8 cellular contexts compared by ENCODE assay signal in the genomic region with DNA sequence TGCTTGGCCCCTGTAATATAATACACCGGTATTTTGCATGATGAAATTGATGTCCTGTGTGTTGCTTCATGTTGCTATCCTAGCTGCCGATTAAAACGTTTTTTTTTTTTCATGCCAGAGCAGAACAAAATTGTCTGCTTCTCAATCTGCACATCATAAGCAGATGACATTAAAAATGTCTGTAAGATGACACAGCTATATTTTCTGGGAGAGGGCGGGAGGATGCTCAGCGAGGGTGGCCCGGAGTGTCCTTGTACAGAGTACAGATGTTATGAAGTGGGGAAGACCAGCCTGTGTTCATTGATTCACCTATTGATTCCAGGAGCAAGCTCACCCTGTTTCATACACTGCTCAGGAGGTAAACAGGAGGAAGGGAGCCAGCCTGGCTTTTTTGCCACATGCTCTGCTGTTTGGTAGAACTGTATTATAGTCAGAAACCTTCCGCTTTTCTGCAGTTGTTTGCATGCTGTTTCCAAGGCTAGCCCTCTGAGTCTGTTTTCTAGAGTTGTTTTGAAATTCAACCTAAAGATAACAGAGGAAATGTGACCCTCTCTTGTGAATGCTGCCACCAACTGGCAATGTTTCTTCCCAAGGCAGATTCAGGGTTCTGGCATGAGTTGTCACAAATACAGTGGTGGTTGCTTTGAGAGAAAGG. TPM values are rescaled to one million over a fixed set of nuclear protein-coding genes. Genes with fewer than 3 reads are reported as not detected.
A peak's percentile ranks its signal among the peaks of the same experiment; 100 is the strongest.
DNase-seq lines count a peak whose midpoint lies in the region; ATAC-seq and TF ChIP-seq lines count a peak whose summit lies in the region.

No MANE protein-coding gene starts in this region.

- no peaks in the 10 kb centered on the region for H4K20me1 ChIP-seq in SU-DHL-6 (ENCODE audit: low read depth, low read length)

- H3K36me3 Mint-ChIP-seq in activated naive CD4-positive, alpha-beta T cell treated with anti-CD3 and anti-CD28 coated beads, Interleukin-2, amount 50 U/mL, for 72 hours, result no peaks in the 10 kb centered on the region

- 49 to 53% methylated on average over 7 of the region's 7 CpGs for WGBS in tibial nerve, 2 donors

- no peak overlapping the region for H3K27ac Mint-ChIP-seq in activated naive CD4-positive, alpha-beta T cell treated with anti-CD3 and anti-CD28 coated beads, Interleukin-2, amount 50 U/mL, for 72 hours

- peak in 1 of 2 donors; percentile 31 for TF ChIP-seq EP300 in tibial nerve (IDR thresholded peaks at IDR 0.05)

- no peak overlapping the region for H2AFZ ChIP-seq in SU-DHL-6 (ENCODE audit: low read depth, low read length, severe bottlenecking)

- peak; percentile 12 for TF ChIP-seq CTCF in SU-DHL-6 (IDR thresholded peaks at IDR 0.05; ENCODE audit: insufficient read depth, low read length, poor library complexity, severe bottlenecking)
- peak; percentile 56 for TF ChIP-seq CTCF in fibroblast of pulmonary artery (IDR thresholded peaks at IDR 0.05; ENCODE audit: low read length, missing control alignments)
- peak; percentile 12 to 45 (median 38) for TF ChIP-seq CTCF in tibial nerve (IDR thresholded peaks at IDR 0.05)

- DNase-seq in activated naive CD4-positive, alpha-beta T cell treated with Interleukin-2 at 50 U/mL for 16 hours, result peak; percentile 17
- no peak for DNase-seq in activated naive CD4-positive, alpha-beta T cell treated with anti-CD3 and anti-CD28 coated beads, Interleukin-2, amount 50 U/mL, for 72 hours (ENCODE audit: low spot score in 2 of 2)
- DNase-seq in NCI-H128 (lab: John Stamatoyannopoulos, UW; ENCODE audit: unreplicated experiment) (peak; percentile 37), fibroblast of pulmonary artery (ENCODE audit: low read depth) (peak; percentile 60), tibial nerve (ENCODE audit: low spot score in 2 of 2) (peak in 1 of 2 donors; percentile 41)
- no peak for DNase-seq in effector memory CD4-positive, alpha-beta T cell
- DNase-seq in activated effector memory CD4-positive, alpha-beta T cell treated with Interleukin-2 at 50 U/mL for 16 hours, result no peak

- no peaks in the 10 kb centered on the region for H3K9me3 Mint-ChIP-seq in activated naive CD4-positive, alpha-beta T cell treated with anti-CD3 and anti-CD28 coated beads, Interleukin-2, amount 50 U/mL, for 72 hours

- H3K79me2 ChIP-seq in SU-DHL-6 (ENCODE audit: insufficient read depth, low read length), result no peaks in the 10 kb centered on the region

- no peak for ATAC-seq in activated naive CD4-positive, alpha-beta T cell treated with anti-CD3 and anti-CD28 coated beads, Interleukin-2, amount 50 U/mL, for 72 hours

- H3K9me2 ChIP-seq in SU-DHL-6 (replicated peaks; ENCODE audit: insufficient read depth, low read length), result no peaks in the 10 kb centered on the region

- H3K9me3 ChIP-seq in SU-DHL-6 (ENCODE audit: insufficient read depth, low read length) (no peaks in the 10 kb centered on the region), tibial nerve (no peaks in the 10 kb centered on the region)
- H3K9me3 ChIP-seq in effector memory CD4-positive, alpha-beta T cell (ENCODE audit: control insufficient read depth, low read length), result no peaks in the 10 kb centered on the region

- H3F3A ChIP-seq in SU-DHL-6 (ENCODE audit: insufficient read depth), result no peaks in the 10 kb centered on the region

- no peaks in the 10 kb centered on the region for H3K36me3 ChIP-seq in SU-DHL-6 (ENCODE audit: low read length)
- no peaks in the 10 kb centered on the region for H3K36me3 ChIP-seq in tibial nerve
- H3K36me3 ChIP-seq in effector memory CD4-positive, alpha-beta T cell (ENCODE audit: control insufficient read depth, insufficient read depth, low read length), result no peaks in the 10 kb centered on the region

- TF ChIP-seq POLR2A in tibial nerve (IDR thresholded peaks at IDR 0.05), result no peak

- no peak overlapping the region for H3K4me2 ChIP-seq in SU-DHL-6 (ENCODE audit: low read depth, low read length, poor library complexity, severe bottlenecking)

- peaks cover 0 to 23% (median 3%) of the 10 kb centered on the region in 4 donors for H3K4me1 ChIP-seq in tibial nerve
- H3K4me1 ChIP-seq in effector memory CD4-positive, alpha-beta T cell (ENCODE audit: control insufficient read depth, insufficient read depth, low read length, poor library complexity, severe bottlenecking), result peaks cover 8% of the 10 kb centered on the region

- no peaks in the 10 kb centered on the region for H3K27me3 ChIP-seq in SU-DHL-6 (ENCODE audit: low read length)
- no peaks in the 10 kb centered on the region for H3K27me3 ChIP-seq in tibial nerve
- H3K27me3 ChIP-seq in effector memory CD4-positive, alpha-beta T cell (replicated peaks; ENCODE audit: control insufficient read depth, insufficient read depth, low read length, poor library complexity, severe bottlenecking), result peaks cover 4% of the 10 kb centered on the region

- H3K9ac ChIP-seq in SU-DHL-6 (ENCODE audit: low read length), result no peak overlapping the region

- H3K4me3 ChIP-seq in SU-DHL-6 (ENCODE audit: insufficient read depth, low read length, poor library complexity, severe bottlenecking) (no peak overlapping the region), fibroblast of pulmonary artery (replicated peaks; ENCODE audit: low read depth, low read length) (no peak overlapping the region), tibial nerve (no peak overlapping the region)
- H3K4me3 ChIP-seq in effector memory CD4-positive, alpha-beta T cell (ENCODE audit: insufficient read depth, low read depth, low read length, poor library complexity, severe bottlenecking), result no peak overlapping the region

- H3K27ac ChIP-seq in SU-DHL-6 (ENCODE audit: low read depth, low read length) (no peak overlapping the region), tibial nerve (peak overlapping the region in 2 of 4 donors; percentile 55 to 95)
- H3K27ac ChIP-seq in effector memory CD4-positive, alpha-beta T cell (ENCODE audit: insufficient read depth, low read length, poor library complexity, severe bottlenecking), result no peak overlapping the region

RNA-seq across cellular contexts. Expression of a gene that starts 4.7 kb away (rescaled TPM):
- total RNA-seq in activated naive CD4-positive, alpha-beta T cell treated with anti-CD3 and anti-CD28 coated beads, Interleukin-2, amount 50 U/mL, for 72 hours, result 1 to 10 TPM; 2.4 to 3.7 TPM
- total RNA-seq in tibial nerve, result 10 to 100 TPM; 38.3 to 60.9 (median 42.4) TPM

Comparison
In these comparisons a context has a peak if more than half of its experiments do, and no peak if none do; other contexts are left out.
1. DNase-seq: peak in activated naive CD4-positive, alpha-beta T cell treated with Interleukin-2 at 50 U/mL for 16 hours (single experiment), NCI-H128 (single experiment) and fibroblast of pulmonary artery (single experiment); none in activated naive CD4-positive, alpha-beta T cell treated with anti-CD3 and anti-CD28 coated beads, Interleukin-2, amount 50 U/mL, for 72 hours (0 of 2), effector memory CD4-positive, alpha-beta T cell (0 of 3) and activated effector memory CD4-positive, alpha-beta T cell treated with Interleukin-2 at 50 U/mL for 16 hours (single experiment).
2. RNA of a gene that starts 4.7 kb away (total RNA-seq): 38.3 to 60.9 TPM in tibial nerve; 2.4 to 3.7 TPM in activated naive CD4-positive, alpha-beta T cell treated with anti-CD3 and anti-CD28 coated beads, Interleukin-2, amount 50 U/mL, for 72 hours; every median in the first group is over 4 times any median in the second.
3. Peak in every context shown above with its lines, with median percentiles within 50 percentile points of each other: CTCF ChIP-seq.